ENCODE assay signal across 2 cellular contexts in the genomic region with DNA sequence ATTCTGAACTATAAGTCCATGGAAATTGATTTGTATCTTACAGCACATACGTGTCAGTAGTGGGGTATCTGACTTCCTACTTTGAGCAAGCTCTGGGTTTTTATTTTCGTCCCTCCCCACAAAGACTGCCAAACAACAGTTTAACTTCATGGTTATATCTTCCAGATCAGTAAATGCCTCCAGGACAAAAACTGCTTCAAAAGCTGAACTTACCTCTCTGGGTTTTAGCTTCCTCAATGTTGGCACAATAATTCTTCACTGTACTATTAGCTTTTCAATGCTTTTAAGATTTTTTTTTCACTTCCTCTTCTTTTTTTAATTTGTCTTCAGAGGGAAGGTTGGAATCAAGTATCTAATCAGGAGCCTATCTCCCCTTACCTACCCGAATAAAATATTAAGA.
TF ChIP-seq lines count a peak whose summit lies in the region.

No MANE protein-coding gene starts in this region.

TF ChIP-seq in GM23338, 12 proteins besides CTCF, POLR2A, EP300 and RAD21 (continues in another document):
- TF ChIP-seq STAT1 (IDR thresholded peaks at IDR 0.05; ENCODE audit: unreplicated experiment) (no peak), JUNB (IDR thresholded peaks at IDR 0.05; ENCODE audit: unreplicated experiment) (no peak), ZNF114 (CRISPR knock-in tag; IDR thresholded peaks at IDR 0.05) (no peak), EZH2 (IDR thresholded peaks at IDR 0.05; ENCODE audit: low read depth, unreplicated experiment) (no peak), ZNF331 (CRISPR knock-in tag; IDR thresholded peaks at IDR 0.05; ENCODE audit: low read depth) (no peak), EZH2phosphoT487 (IDR thresholded peaks at IDR 0.05; ENCODE audit: unreplicated experiment) (no peak), CREB1 (CRISPR knock-in tag; IDR thresholded peaks at IDR 0.05; ENCODE audit: low read depth) (no peak), POLR2AphosphoS5 (IDR thresholded peaks at IDR 0.05; ENCODE audit: low read depth) (no peak), NANOG (IDR thresholded peaks at IDR 0.05; ENCODE audit: borderline replicate concordance) (no peak)
- TF ChIP-seq, protein P1, sequence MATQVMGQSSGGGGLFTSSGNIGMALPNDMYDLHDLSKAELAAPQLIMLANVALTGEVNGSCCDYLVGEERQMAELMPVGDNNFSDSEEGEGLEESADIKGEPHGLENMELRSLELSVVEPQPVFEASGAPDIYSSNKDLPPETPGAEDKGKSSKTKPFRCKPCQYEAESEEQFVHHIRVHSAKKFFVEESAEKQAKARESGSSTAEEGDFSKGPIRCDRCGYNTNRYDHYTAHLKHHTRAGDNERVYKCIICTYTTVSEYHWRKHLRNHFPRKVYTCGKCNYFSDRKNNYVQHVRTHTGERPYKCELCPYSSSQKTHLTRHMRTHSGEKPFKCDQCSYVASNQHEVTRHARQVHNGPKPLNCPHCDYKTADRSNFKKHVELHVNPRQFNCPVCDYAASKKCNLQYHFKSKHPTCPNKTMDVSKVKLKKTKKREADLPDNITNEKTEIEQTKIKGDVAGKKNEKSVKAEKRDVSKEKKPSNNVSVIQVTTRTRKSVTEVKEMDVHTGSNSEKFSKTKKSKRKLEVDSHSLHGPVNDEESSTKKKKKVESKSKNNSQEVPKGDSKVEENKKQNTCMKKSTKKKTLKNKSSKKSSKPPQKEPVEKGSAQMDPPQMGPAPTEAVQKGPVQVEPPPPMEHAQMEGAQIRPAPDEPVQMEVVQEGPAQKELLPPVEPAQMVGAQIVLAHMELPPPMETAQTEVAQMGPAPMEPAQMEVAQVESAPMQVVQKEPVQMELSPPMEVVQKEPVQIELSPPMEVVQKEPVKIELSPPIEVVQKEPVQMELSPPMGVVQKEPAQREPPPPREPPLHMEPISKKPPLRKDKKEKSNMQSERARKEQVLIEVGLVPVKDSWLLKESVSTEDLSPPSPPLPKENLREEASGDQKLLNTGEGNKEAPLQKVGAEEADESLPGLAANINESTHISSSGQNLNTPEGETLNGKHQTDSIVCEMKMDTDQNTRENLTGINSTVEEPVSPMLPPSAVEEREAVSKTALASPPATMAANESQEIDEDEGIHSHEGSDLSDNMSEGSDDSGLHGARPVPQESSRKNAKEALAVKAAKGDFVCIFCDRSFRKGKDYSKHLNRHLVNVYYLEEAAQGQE (IDR thresholded peaks at IDR 0.05; ENCODE audit: unreplicated experiment) = no peak
- TF ChIP-seq, protein P2, sequence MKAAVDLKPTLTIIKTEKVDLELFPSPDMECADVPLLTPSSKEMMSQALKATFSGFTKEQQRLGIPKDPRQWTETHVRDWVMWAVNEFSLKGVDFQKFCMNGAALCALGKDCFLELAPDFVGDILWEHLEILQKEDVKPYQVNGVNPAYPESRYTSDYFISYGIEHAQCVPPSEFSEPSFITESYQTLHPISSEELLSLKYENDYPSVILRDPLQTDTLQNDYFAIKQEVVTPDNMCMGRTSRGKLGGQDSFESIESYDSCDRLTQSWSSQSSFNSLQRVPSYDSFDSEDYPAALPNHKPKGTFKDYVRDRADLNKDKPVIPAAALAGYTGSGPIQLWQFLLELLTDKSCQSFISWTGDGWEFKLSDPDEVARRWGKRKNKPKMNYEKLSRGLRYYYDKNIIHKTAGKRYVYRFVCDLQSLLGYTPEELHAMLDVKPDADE (IDR thresholded peaks at IDR 0.05) = no peak

TF ChIP-seq in K562, 482 proteins besides CTCF, POLR2A, EP300 and RAD21:
- TF ChIP-seq SAFB (IDR thresholded peaks at IDR 0.05; ENCODE audit: borderline replicate concordance, low read depth, low read length) = no peak
- TF ChIP-seq MEF2A (IDR thresholded peaks at IDR 0.05; ENCODE audit: control insufficient read depth, low read depth, low read length) = no peak
- TF ChIP-seq HSF4 (CRISPR knock-in tag; IDR thresholded peaks at IDR 0.05; ENCODE audit: borderline replicate concordance) = no peak
- TF ChIP-seq, protein P3, sequence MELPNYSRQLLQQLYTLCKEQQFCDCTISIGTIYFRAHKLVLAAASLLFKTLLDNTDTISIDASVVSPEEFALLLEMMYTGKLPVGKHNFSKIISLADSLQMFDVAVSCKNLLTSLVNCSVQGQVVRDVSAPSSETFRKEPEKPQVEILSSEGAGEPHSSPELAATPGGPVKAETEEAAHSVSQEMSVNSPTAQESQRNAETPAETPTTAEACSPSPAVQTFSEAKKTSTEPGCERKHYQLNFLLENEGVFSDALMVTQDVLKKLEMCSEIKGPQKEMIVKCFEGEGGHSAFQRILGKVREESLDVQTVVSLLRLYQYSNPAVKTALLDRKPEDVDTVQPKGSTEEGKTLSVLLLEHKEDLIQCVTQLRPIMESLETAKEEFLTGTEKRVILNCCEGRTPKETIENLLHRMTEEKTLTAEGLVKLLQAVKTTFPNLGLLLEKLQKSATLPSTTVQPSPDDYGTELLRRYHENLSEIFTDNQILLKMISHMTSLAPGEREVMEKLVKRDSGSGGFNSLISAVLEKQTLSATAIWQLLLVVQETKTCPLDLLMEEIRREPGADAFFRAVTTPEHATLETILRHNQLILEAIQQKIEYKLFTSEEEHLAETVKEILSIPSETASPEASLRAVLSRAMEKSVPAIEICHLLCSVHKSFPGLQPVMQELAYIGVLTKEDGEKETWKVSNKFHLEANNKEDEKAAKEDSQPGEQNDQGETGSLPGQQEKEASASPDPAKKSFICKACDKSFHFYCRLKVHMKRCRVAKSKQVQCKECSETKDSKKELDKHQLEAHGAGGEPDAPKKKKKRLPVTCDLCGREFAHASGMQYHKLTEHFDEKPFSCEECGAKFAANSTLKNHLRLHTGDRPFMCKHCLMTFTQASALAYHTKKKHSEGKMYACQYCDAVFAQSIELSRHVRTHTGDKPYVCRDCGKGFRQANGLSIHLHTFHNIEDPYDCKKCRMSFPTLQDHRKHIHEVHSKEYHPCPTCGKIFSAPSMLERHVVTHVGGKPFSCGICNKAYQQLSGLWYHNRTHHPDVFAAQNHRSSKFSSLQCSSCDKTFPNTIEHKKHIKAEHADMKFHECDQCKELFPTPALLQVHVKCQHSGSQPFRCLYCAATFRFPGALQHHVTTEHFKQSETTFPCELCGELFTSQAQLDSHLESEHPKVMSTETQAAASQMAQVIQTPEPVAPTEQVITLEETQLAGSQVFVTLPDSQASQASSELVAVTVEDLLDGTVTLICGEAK (IDR thresholded peaks at IDR 0.05) = peak; percentile 41; the same call in 1 of the 2 replicates
- TF ChIP-seq, protein P3 (CRISPR knock-in tag; IDR thresholded peaks at IDR 0.05) = no peak
- TF ChIP-seq DACH1 (IDR thresholded peaks at IDR 0.05; ENCODE audit: partially characterized antibody) = no peak
- TF ChIP-seq IRF2 (CRISPR knock-in tag; IDR thresholded peaks at IDR 0.05) = no peak
- peak; percentile 53; the same call in 1 of the 2 replicates for TF ChIP-seq DPF2 (IDR thresholded peaks at IDR 0.05)
- 0 out of 2 replicates have a peak, but pooled peaks have one; percentile 22 for TF ChIP-seq ZKSCAN8 (CRISPR knock-in tag; IDR thresholded peaks at IDR 0.05)
- TF ChIP-seq, protein P4, sequence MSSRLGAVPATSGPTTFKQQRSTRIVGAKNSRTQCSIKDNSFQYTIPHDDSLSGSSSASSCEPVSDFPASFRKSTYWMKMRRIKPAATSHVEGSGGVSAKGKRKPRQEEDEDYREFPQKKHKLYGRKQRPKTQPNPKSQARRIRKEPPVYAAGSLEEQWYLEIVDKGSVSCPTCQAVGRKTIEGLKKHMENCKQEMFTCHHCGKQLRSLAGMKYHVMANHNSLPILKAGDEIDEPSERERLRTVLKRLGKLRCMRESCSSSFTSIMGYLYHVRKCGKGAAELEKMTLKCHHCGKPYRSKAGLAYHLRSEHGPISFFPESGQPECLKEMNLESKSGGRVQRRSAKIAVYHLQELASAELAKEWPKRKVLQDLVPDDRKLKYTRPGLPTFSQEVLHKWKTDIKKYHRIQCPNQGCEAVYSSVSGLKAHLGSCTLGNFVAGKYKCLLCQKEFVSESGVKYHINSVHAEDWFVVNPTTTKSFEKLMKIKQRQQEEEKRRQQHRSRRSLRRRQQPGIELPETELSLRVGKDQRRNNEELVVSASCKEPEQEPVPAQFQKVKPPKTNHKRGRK (tag; IDR thresholded peaks at IDR 0.05) = peak; percentile 65
